In genomic region chr7:134128829-134129228, GRCh38 we compare ENCODE assay signal across 16 cellular contexts. TPM values are rescaled to one million over a fixed set of nuclear protein-coding genes. Genes with fewer than 3 reads are reported as not detected.
DNase-seq lines count a peak whose midpoint lies in the region; ATAC-seq and TF ChIP-seq lines count a peak whose summit lies in the region.
"Had no signal": no experiment of that assay in that cellular context is flagged by ENCODE, and none has a peak within 500 bp of the region (broad histone marks: within the 10 kb centered on the region; RNA-seq: fewer than 3 reads in every experiment).

No MANE protein-coding gene starts in this region.

- H3T11ph ChIP-seq in H9 (ENCODE audit: low read length), result no peak overlapping the region

- H3K4me1 ChIP-seq in H9 (ENCODE audit: insufficient read depth, low read length), result peaks cover 14% of the 10 kb centered on the region

- no peak overlapping the region for H3K9ac ChIP-seq in H9 (ENCODE audit: extremely low read depth, insufficient read length, low read length)

- H3K4ac ChIP-seq in H9 (ENCODE audit: low read depth, low read length), result no peak overlapping the region

- no peak overlapping the region for H3K23ac ChIP-seq in H9 (ENCODE audit: insufficient read length, low read depth, low read length)

- H3K4me1 Mint-ChIP-seq in T-helper 2 cell treated with Interferon-gamma antibody and Interleukin-4, amounts not matched to agents 5 μg/mL and 100 μg/mL, for 36 hours (ENCODE audit: low read depth), result peaks cover 12% of the 10 kb centered on the region
- peaks cover 50 to 53% of the 10 kb centered on the region in 2 experiments for H3K4me1 Mint-ChIP-seq in H9
- H3K4me1 Mint-ChIP-seq in mesothelial cell of epicardium, result peaks cover 12% of the 10 kb centered on the region
- H3K4me1 Mint-ChIP-seq in progenitor cell of endocrine pancreas (ENCODE audit: low read depth), result peaks cover 11% of the 10 kb centered on the region
- peaks cover 15% of the 10 kb centered on the region for H3K4me1 Mint-ChIP-seq in HFFc6 (ENCODE audit: low read depth)

- no peak overlapping the region for H3K14ac ChIP-seq in H9 (ENCODE audit: insufficient read depth, low read length)

- H4K20me1 ChIP-seq in H9 (ENCODE audit: control insufficient read depth, insufficient read depth, insufficient read length), result no peaks in the 10 kb centered on the region

- DNase-seq in T-helper 2 cell treated with Interferon-gamma antibody and Interleukin-4, amounts not matched to agents 5 μg/mL and 100 μg/mL, for 36 hours (ENCODE audit: low spot score), result no peak
- DNase-seq in T-helper 2 cell, result no peak
- DNase-seq in H9, result no peak
- no peak for DNase-seq in mesothelial cell of epicardium (ENCODE audit: low spot score in 2 of 2, unreplicated experiment in 2 of 2)
- DNase-seq in progenitor cell of endocrine pancreas (ENCODE audit: low spot score, unreplicated experiment), result no peak
- DNase-seq in NCI-H187 (lab: John Stamatoyannopoulos, UW), result no peak
- DNase-seq in HFFc6, result no peak
- DNase-seq: DMS153, Kasumi-1, NCI-H1417, NCI-H2029, NCI-H2171 treated with DMSO at 0.1 percent for 48 hours, NCI-H82 had no signal

- H3K9me3 ChIP-seq in H9 (ENCODE audit: control insufficient read depth, low read depth, low read length), result no peaks in the 10 kb centered on the region

- no CpG with 5 or more reads among the region's 5 CpGs for WGBS in H9 (ENCODE audit: extremely low coverage, insufficient read length, low lambda C conversion rate)

- no peak overlapping the region for H4K91ac ChIP-seq in H9 (ENCODE audit: insufficient read length, low read depth, low read length)

- H3K27me3 ChIP-seq in H9 (ENCODE audit: insufficient read depth, low read length), result no peaks in the 10 kb centered on the region

- H4K5ac ChIP-seq in H9 (ENCODE audit: insufficient read length, low read depth, low read length), result no peak overlapping the region

- H2BK15ac ChIP-seq in H9 (ENCODE audit: low read depth, low read length), result no peak overlapping the region

- H2BK12ac ChIP-seq in H9 (ENCODE audit: insufficient read length, low read depth, low read length), result no peak overlapping the region

- H4K8ac ChIP-seq in H9 (replicated peaks; ENCODE audit: insufficient read length, low read depth, low read length), result no peak overlapping the region

- TF ChIP-seq CTCF in H9 (conservative IDR thresholded peaks at IDR 0.05) (no peak), mesothelial cell of epicardium (IDR thresholded peaks at IDR 0.05; ENCODE audit: unreplicated experiment) (no peak), progenitor cell of endocrine pancreas (IDR thresholded peaks at IDR 0.05; ENCODE audit: unreplicated experiment) (no peak), HFFc6 (IDR thresholded peaks at IDR 0.05) (no peak)

- no peak overlapping the region for H2BK5ac ChIP-seq in H9 (ENCODE audit: insufficient read length, low read length)

- H2AK5ac ChIP-seq in H9 (ENCODE audit: insufficient read length, low read length), result no peak overlapping the region

- H3K18ac ChIP-seq in H9 (ENCODE audit: insufficient read length, low read depth, low read length), result no peak overlapping the region

- no peak overlapping the region for H2BK20ac ChIP-seq in H9 (ENCODE audit: low read depth, low read length, poor library complexity, severe bottlenecking)

- H3K4me3 Mint-ChIP-seq in T-helper 2 cell treated with Interferon-gamma antibody and Interleukin-4, amounts not matched to agents 5 μg/mL and 100 μg/mL, for 36 hours, result peak overlapping the region; percentile 89
- H3K4me3 Mint-ChIP-seq in H9, result peak overlapping the region; percentile 83 to 89; a peak in 4 of 5 replicates
- peak overlapping the region; percentile 75 for H3K4me3 Mint-ChIP-seq in mesothelial cell of epicardium
- H3K4me3 Mint-ChIP-seq in progenitor cell of endocrine pancreas (ENCODE audit: low read depth), result peak overlapping the region; percentile 84
- no peak overlapping the region for H3K4me3 Mint-ChIP-seq in HFFc6

- H3K56ac ChIP-seq in H9 (ENCODE audit: insufficient read length, low read depth, low read length), result no peak overlapping the region

- H3K27ac ChIP-seq in H9 (ENCODE audit: insufficient read length, low read depth, low read length), result no peak overlapping the region
- H3K27ac ChIP-seq: 22Rv1 had no signal

- no peaks in the 10 kb centered on the region for H3K9me3 Mint-ChIP-seq in T-helper 2 cell treated with Interferon-gamma antibody and Interleukin-4, amounts not matched to agents 5 μg/mL and 100 μg/mL, for 36 hours
- H3K9me3 Mint-ChIP-seq in H9 (peaks cover 0 to 2% of the 10 kb centered on the region in 2 experiments; a peak in 1 of 5 replicates), mesothelial cell of epicardium (no peaks in the 10 kb centered on the region), progenitor cell of endocrine pancreas (ENCODE audit: low read depth) (no peaks in the 10 kb centered on the region), HFFc6 (no peaks in the 10 kb centered on the region)

- H3K4me2 ChIP-seq in H9 (ENCODE audit: insufficient read depth, insufficient read length, low read length), result no peak overlapping the region

- H3K36me3 Mint-ChIP-seq in T-helper 2 cell treated with Interferon-gamma antibody and Interleukin-4, amounts not matched to agents 5 μg/mL and 100 μg/mL, for 36 hours (ENCODE audit: low read depth), result no peaks in the 10 kb centered on the region
- peaks cover 6 to 8% (median 7%) of the 10 kb centered on the region in 3 experiments; a peak in 5 of 7 replicates for H3K36me3 Mint-ChIP-seq in H9 (ENCODE audit: insufficient read depth in 1 of 3, low read depth in 3 of 3)
- no peaks in the 10 kb centered on the region for H3K36me3 Mint-ChIP-seq in mesothelial cell of epicardium
- H3K36me3 Mint-ChIP-seq in progenitor cell of endocrine pancreas (ENCODE audit: insufficient read depth), result no peaks in the 10 kb centered on the region
- H3K36me3 Mint-ChIP-seq in HFFc6 (ENCODE audit: low read depth), result no peaks in the 10 kb centered on the region

- H3K27me3 Mint-ChIP-seq in T-helper 2 cell treated with Interferon-gamma antibody and Interleukin-4, amounts not matched to agents 5 μg/mL and 100 μg/mL, for 36 hours (ENCODE audit: low read depth), result peaks cover 31% of the 10 kb centered on the region
- peaks cover 5% of the 10 kb centered on the region; the same call in 1 of the 2 replicates for H3K27me3 Mint-ChIP-seq in H9 (ENCODE audit: low read depth)
- peaks cover 73% of the 10 kb centered on the region for H3K27me3 Mint-ChIP-seq in mesothelial cell of epicardium (ENCODE audit: low read depth)
- peaks cover 37% of the 10 kb centered on the region for H3K27me3 Mint-ChIP-seq in progenitor cell of endocrine pancreas
- peaks cover 11% of the 10 kb centered on the region for H3K27me3 Mint-ChIP-seq in HFFc6 (ENCODE audit: insufficient read depth)

- no peak overlapping the region for H2BK120ac ChIP-seq in H9 (ENCODE audit: low read depth, low read length, poor library complexity, severe bottlenecking)

- ATAC-seq in HG02678 (IDR thresholded peaks at IDR 0.05; ENCODE audit: unreplicated experiment), result no peak
- ATAC-seq: HCT116 had no signal

- no peak overlapping the region for H3K27ac Mint-ChIP-seq in T-helper 2 cell treated with Interferon-gamma antibody and Interleukin-4, amounts not matched to agents 5 μg/mL and 100 μg/mL, for 36 hours
- H3K27ac Mint-ChIP-seq in H9 (no peak overlapping the region), mesothelial cell of epicardium (no peak overlapping the region), progenitor cell of endocrine pancreas (no peak overlapping the region), HFFc6 (no peak overlapping the region)

- no peak overlapping the region for H2AFZ ChIP-seq in H9 (ENCODE audit: low read length)

- H3K23me2 ChIP-seq in H9 (ENCODE audit: insufficient read length, low read depth, low read length, poor library complexity, severe bottlenecking), result peaks cover 5% of the 10 kb centered on the region

- no peaks in the 10 kb centered on the region for H3K79me1 ChIP-seq in H9 (ENCODE audit: insufficient read depth, low read depth, low read length, poor library complexity, severe bottlenecking)

- H3K79me2 ChIP-seq in H9 (ENCODE audit: insufficient read depth, low read length), result no peaks in the 10 kb centered on the region

RNA-seq across cellular contexts. Expression of gene LRGUK, which starts 1.7 kb away (rescaled TPM):
- total RNA-seq in H9 (2021), result 1.5 and 1.8 TPM in 2 replicates
- 0.96 to 1.0 TPM (median 1.00 TPM) in 3 replicates for total RNA-seq in mesothelial cell of epicardium
- total RNA-seq in progenitor cell of endocrine pancreas, result 2.6 and 2.9 TPM in 2 replicates
- total RNA-seq in HFFc6 (2021; fragmentation: NEBNext Ultra II Directional; extraction: Animal tissue kit (Norgen Biotek cat#: 25700)), result under 1 TPM in 3 of 6 experiments, not detected in 3; 0.07 to 0.32 (median 0.10) TPM
